Comparison of ENCODE assay signal across 1 cellular context in the genomic region with DNA sequence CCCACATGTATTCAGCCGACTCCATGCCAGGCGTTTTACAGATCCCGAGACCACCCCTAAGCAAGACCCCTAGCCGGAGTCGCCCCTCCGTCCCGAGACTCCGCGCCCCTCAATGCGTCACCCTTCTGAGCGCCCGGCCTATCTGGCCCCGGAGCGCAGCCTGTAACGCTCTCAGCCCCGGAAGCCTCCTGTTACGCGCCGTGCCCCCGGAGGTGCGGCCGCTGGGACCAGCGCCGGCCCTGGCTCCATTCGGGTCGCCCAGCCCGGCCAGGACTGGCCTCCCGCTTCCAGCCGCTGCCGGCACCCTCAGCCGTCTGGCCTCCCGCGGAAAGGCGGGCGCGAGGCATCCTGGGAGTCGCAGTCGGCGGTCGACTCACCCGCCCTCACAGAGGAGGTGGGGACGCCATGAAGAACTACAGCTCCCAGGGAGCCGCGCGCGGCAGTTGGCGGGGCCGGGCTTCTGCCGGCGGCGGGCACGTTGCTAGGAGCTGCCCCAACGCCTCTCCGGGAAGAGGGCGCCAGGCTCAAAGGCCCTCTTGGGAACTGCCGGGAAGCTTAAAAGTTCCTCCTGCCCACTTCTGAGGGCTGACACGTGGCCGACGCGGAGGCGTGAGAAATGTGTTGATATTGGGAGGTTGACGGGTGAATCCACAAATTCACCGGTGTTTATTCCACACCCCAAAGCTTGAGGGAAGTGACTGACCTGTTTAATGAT.
TF ChIP-seq lines count a peak whose summit lies in the region.

A gene with protein sequence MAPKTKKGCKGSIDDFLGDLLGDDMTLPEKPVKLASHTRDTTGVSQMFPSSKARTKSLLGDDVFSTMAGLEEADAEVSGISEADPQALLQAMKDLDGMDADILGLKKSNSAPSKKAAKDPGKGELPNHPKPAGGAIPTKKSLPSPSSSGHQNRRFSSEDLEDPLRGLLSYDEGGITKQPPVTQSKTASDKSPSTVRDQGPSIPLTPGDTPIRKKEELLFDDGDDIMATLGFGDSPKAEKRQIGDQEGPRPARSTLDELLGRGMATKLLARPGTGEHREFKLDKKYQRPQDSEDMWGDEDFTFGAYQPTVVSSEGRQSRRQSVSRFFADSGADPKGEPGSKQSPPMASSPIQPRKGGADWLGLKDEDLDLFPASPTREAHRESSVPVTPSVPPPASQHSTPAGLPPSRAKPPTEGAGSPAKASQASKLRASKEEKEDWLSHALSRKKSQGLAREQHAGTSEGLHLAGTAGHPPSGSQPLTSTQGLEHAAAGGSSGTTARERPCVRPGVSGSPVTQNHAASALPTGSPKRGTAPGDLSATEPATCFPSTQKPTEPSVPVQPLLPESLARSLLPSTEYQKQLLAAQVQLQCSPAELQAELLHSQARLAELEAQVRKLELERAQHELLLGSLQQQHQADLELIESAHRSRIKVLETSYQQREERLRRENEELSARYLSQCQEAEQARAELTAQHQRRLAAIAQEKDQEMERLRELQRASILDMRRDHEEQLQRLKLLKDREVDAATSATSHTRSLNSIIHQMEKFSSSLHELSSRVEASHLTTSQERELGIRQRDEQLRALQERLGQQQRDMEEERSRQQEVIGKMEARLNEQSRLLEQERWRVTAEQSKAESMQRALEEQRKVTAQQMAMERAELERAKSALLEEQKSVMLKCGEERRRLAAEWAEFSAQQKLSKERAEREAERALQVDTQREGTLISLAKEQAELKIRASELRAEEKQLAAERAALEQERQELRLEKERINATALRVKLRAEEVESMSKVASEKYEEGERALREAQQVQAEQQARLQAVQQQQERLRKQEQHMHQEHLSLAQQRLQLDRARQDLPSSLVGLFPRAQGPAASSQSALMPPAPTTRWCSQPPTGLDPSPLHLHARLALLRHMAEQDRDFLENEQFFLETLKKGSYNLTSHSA (minus strand): TSS at position 316 of the 715 bp plus-strand sequence. CDS start 2,893 bp downstream, outside the sequence.

TF ChIP-seq in K562, 482 proteins besides CTCF, POLR2A, EP300 and RAD21 (continued from another document):
- TF ChIP-seq, protein P1, sequence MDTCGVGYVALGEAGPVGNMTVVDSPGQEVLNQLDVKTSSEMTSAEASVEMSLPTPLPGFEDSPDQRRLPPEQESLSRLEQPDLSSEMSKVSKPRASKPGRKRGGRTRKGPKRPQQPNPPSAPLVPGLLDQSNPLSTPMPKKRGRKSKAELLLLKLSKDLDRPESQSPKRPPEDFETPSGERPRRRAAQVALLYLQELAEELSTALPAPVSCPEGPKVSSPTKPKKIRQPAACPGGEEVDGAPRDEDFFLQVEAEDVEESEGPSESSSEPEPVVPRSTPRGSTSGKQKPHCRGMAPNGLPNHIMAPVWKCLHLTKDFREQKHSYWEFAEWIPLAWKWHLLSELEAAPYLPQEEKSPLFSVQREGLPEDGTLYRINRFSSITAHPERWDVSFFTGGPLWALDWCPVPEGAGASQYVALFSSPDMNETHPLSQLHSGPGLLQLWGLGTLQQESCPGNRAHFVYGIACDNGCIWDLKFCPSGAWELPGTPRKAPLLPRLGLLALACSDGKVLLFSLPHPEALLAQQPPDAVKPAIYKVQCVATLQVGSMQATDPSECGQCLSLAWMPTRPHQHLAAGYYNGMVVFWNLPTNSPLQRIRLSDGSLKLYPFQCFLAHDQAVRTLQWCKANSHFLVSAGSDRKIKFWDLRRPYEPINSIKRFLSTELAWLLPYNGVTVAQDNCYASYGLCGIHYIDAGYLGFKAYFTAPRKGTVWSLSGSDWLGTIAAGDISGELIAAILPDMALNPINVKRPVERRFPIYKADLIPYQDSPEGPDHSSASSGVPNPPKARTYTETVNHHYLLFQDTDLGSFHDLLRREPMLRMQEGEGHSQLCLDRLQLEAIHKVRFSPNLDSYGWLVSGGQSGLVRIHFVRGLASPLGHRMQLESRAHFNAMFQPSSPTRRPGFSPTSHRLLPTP (IDR thresholded peaks at IDR 0.05; ENCODE audit: borderline replicate concordance, extremely low read depth, insufficient read length), result no peak
- TF ChIP-seq ZKSCAN3 (CRISPR knock-in tag; IDR thresholded peaks at IDR 0.05) (no peak), MAFG (tag; conservative IDR thresholded peaks at IDR 0.05) (no peak), NONO (IDR thresholded peaks at IDR 0.05; ENCODE audit: low read depth in 2 of 2, low read length in 1 of 2) (peak in 1 of 2 experiments; percentile 97; a peak in 2 of 4 replicates), NEUROD1 (IDR thresholded peaks at IDR 0.05; ENCODE audit: borderline replicate concordance, low read depth, low read length, partially characterized antibody) (no peak)
